In the genomic region with DNA sequence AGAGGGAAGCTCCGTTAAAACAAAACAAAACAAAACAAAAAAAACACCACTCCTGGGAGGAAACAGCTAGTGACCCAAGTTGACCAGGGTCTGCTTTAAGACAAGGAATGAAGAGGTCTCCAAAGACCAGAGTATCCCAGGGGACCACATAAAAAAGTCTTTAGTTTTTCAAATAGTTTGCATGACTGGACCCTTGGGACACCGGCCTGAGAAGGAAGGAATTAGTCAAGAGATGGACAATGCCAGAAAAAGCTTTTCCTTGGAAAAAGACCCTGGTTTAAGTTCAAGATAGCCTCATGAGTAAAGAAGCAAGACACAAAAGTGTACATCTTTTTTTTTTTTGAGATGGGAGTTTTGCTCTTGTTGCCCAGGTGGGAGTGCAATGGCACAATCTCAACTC, we compare ENCODE assay signal across 31 cellular contexts. TPM values are rescaled to one million over a fixed set of nuclear protein-coding genes. Genes with fewer than 3 reads are reported as not detected.
"Had no signal": no experiment of that assay in that cellular context is flagged by ENCODE, and none has a peak within 500 bp of the region (broad histone marks: within the 10 kb centered on the region; RNA-seq: fewer than 3 reads in every experiment).

No MANE protein-coding gene starts in this region.

- H3K27me3 ChIP-seq: adrenal gland, body of pancreas, esophagus muscularis mucosa, gastroesophageal sphincter had no signal

- ATAC-seq: activated CD4-positive, CD25-positive, alpha-beta regulatory T cell treated with anti-CD3 and anti-CD28 coated beads, Interleukin-2, amount 50 U/mL, for 24 hours; activated T-helper 17 cell treated with anti-CD3 and anti-CD28 coated beads, Interleukin-2, amount 50 U/mL, for 72 hours; body of pancreas; effector memory CD8-positive, alpha-beta T cell; gastroesophageal sphincter; T-helper 17 cell had no signal

- H3K27ac ChIP-seq: adrenal gland, body of pancreas, esophagus muscularis mucosa, gastroesophageal sphincter, WERI-Rb-1 had no signal

- FAIRE-seq: colon had no signal

- H3K9me3 ChIP-seq: adrenal gland, body of pancreas had no signal

- DNase-seq: activated B cell treated with CpG ODN at 0.5 μM for 24 hours; activated CD4-positive, alpha-beta memory T cell treated with anti-CD3 and anti-CD28 coated beads, Interleukin-2, amount 10 ng/mL, durations not matched to agents 7 days and 5 days; activated CD4-positive, alpha-beta T cell treated with anti-CD3 and anti-CD28 coated beads for 48 hours; activated CD4-positive, alpha-beta T cell treated with anti-CD3 and anti-CD28 coated beads, Interleukin-2, amount 50 U/mL, for 4 hours; activated CD8-positive, alpha-beta memory T cell treated with anti-CD3 and anti-CD28 coated beads, Interleukin-2, amount 50 U/mL, for 48 hours; activated effector memory CD4-positive, alpha-beta T cell treated with Interleukin-2 at 50 U/mL for 16 hours; activated gamma-delta T cell treated with Interleukin-2 at 50 U/mL for 16 hours; activated naive CD4-positive, alpha-beta T cell treated with anti-CD3 and anti-CD28 coated beads, Interleukin-2, amount 50 U/mL, for 16 hours; activated naive CD4-positive, alpha-beta T cell treated with Interleukin-2 at 50 U/mL for 16 hours; activated T-cell treated with anti-CD3 and anti-CD28 coated beads for 4 hours; activated T-cell treated with anti-CD3 and anti-CD28 coated beads, Interleukin-2, amount 50 U/mL, for 24 hours; adrenal gland; amygdala; aorta; body of pancreas; caudate nucleus; cortex of kidney; dermis blood vessel endothelial cell; effector CD4-positive, alpha-beta T cell; effector memory CD8-positive, alpha-beta T cell; erythroblast; foreskin melanocyte; T-helper 1 cell; T-helper 17 cell; T1000; WERI-Rb-1 had no signal

- H3K4me3 ChIP-seq: adrenal gland, body of pancreas, esophagus muscularis mucosa, gastroesophageal sphincter had no signal

- H3K36me3 ChIP-seq: adrenal gland, esophagus muscularis mucosa, gastroesophageal sphincter, WERI-Rb-1 had no signal

RNA-seq across cellular contexts. Expression of a gene that starts 36.8 kb away (rescaled TPM):
- total RNA-seq: activated B cell treated with CpG ODN at 0.5 μM for 24 hours; activated CD4-positive, alpha-beta memory T cell treated with anti-CD3 and anti-CD28 coated beads, Interleukin-2, amount 10 ng/mL, durations not matched to agents 7 days and 5 days; activated T-helper 17 cell treated with anti-CD3 and anti-CD28 coated beads, Interleukin-2, amount 50 U/mL, for 72 hours; T-helper 17 cell had no signal
